Comparison of ENCODE assay signal across 4 cellular contexts in the genomic region with DNA sequence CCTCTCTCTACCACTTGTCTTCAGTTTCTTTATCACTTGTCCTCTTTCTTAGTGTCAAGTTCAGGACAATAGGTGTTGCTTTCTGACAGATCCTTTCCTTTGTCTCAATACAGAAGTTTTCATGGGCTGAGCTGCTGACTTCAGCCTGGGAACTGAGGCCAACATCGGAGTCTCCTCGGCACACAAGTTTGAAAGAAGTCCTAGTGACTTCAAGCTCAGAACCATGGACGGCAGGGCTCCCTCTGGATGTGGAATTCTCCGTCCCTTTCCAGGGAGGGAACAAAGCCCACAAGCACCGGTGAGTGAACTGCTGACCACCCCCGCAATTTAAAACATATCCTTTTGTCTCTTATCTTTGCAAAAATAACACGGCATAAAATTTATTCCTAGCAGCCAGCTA. TPM values are rescaled to one million over a fixed set of nuclear protein-coding genes. Genes with fewer than 3 reads are reported as not detected.
"Had no signal": no experiment of that assay in that cellular context is flagged by ENCODE, and none has a peak within 500 bp of the region (broad histone marks: within the 10 kb centered on the region; RNA-seq: fewer than 3 reads in every experiment).

No MANE protein-coding gene starts in this region.

RNA-seq across cellular contexts. Expression of a gene that starts 10.3 kb away (rescaled TPM):
- total RNA-seq: H4, HT-29 had no signal
- polyA plus RNA-seq: HepG2, IgD-negative memory B cell had no signal
